In the genomic region with DNA sequence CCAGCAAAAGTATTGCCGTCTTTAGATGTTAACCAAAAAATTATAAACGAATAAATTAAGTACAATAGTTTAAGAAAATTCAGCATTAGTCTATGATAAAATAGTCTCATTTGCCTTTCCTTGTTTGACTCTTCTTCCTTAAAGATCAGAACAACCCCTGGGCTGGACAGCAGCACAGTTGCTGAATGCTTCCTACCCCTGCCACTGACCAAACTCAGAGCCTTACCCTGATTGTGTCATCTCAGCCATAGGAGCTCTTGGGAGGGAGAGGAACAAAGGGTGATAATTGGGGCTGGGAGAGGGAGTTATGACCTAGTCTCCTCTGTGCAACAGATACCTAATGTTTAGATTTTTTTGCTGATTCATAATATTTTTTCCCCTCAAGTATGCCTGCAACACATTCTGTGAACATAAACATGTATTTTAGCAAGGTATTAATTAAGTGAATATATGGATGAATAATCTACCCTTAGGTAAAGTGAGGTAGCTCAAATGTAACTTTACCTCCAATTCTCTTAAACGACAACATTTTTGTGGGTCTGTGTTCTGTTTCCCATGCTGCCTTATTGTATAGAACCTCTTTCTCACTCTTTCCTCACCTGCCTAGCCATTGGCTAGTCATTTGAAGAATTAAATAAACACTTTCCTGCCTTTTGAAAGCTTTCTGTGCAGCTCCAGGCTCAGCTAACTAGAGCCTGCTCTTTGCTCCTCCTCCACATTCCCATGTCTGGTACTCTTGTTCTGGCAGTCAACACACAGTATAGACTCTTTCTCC, we compare ENCODE assay signal across 20 cellular contexts.
"Had no signal": no experiment of that assay in that cellular context is flagged by ENCODE, and none has a peak within 500 bp of the region (broad histone marks: within the 10 kb centered on the region; RNA-seq: fewer than 3 reads in every experiment).

No MANE protein-coding gene starts in this region.

- H3K9me3 Mint-ChIP-seq: activated T-cell treated with anti-CD3 and anti-CD28 coated beads, Interleukin-2, amount 50 U/mL, for 4 hours; activated T-helper 2 cell treated with anti-CD3 and anti-CD28 coated beads, Interferon-gamma antibody, Interleukin-2, Interleukin-4, amounts not matched to agents 10 μg/mL and 5 μg/mL and 100 μg/mL, durations not matched to agents 14 hours and 24 hours and 36 hours had no signal

- DNase-seq: activated CD4-positive, alpha-beta T cell treated with anti-CD3 and anti-CD28 coated beads for 1 hour; activated CD8-positive, alpha-beta memory T cell treated with anti-CD3 and anti-CD28 coated beads for 24 hours; activated CD8-positive, alpha-beta memory T cell treated with anti-CD3 and anti-CD28 coated beads, Interleukin-2, amount 50 U/mL, for 4 hours; activated naive CD4-positive, alpha-beta T cell; activated T-cell treated with anti-CD3 and anti-CD28 coated beads, Interleukin-2, amount 50 U/mL, for 4 hours; adrenal gland; central memory CD4-positive, alpha-beta T cell; dorsolateral prefrontal cortex; head of caudate nucleus; hypothalamus; kidney; lower lobe of right lung; naive thymus-derived CD4-positive, alpha-beta T cell; stimulated activated CD4-positive, alpha-beta T cell treated with anti-CD3 and anti-CD28 coated beads, Interleukin-4, amount 100 ng/mL, for 1 hour; stimulated activated naive CD4-positive, alpha-beta T cell; upper lobe of left lung; WERI-Rb-1 had no signal

- H3K27ac Mint-ChIP-seq: activated naive CD8-positive, alpha-beta T cell; activated T-helper 2 cell treated with anti-CD3 and anti-CD28 coated beads, Interferon-gamma antibody, Interleukin-2, Interleukin-4, amounts not matched to agents 10 μg/mL and 5 μg/mL and 100 μg/mL, durations not matched to agents 14 hours and 24 hours and 36 hours; naive thymus-derived CD4-positive, alpha-beta T cell had no signal

- H3K27me3 Mint-ChIP-seq: activated naive CD8-positive, alpha-beta T cell; naive thymus-derived CD4-positive, alpha-beta T cell had no signal

- H3K4me3 Mint-ChIP-seq: activated naive CD8-positive, alpha-beta T cell; activated T-cell treated with anti-CD3 and anti-CD28 coated beads, Interleukin-2, amount 50 U/mL, for 4 hours; naive thymus-derived CD4-positive, alpha-beta T cell had no signal

- ATAC-seq: activated T-cell treated with anti-CD3 and anti-CD28 coated beads, Interleukin-2, amount 50 U/mL, for 4 hours; gastroesophageal sphincter; lower lobe of right lung; naive thymus-derived CD4-positive, alpha-beta T cell had no signal
